Comparison of ENCODE assay signal across 9 cellular contexts in genomic region chr19:39481676-39482075, GRCh38. TPM values are rescaled to one million over a fixed set of nuclear protein-coding genes. Genes with fewer than 3 reads are reported as not detected.
DNase-seq lines count a peak whose midpoint lies in the region; ATAC-seq, FAIRE-seq and TF ChIP-seq lines count a peak whose summit lies in the region.
"Had no signal": no experiment of that assay in that cellular context is flagged by ENCODE, and none has a peak within 500 bp of the region (broad histone marks: within the 10 kb centered on the region; RNA-seq: fewer than 3 reads in every experiment).

No MANE protein-coding gene starts in this region.

- TF ChIP-seq CTCF in cardiac muscle cell (IDR thresholded peaks at IDR 0.05; ENCODE audit: low read depth, low read length) (no peak), K562 (IDR thresholded peaks at IDR 0.05 in 2 of 3, conservative IDR thresholded peaks at IDR 0.05 in 1 of 3; ENCODE audit: insufficient read depth in 2 of 3, low read depth in 1 of 3, low read length in 3 of 3) (no peak), upper lobe of left lung (IDR thresholded peaks at IDR 0.05) (no peak)

- BruUV-seq in K562 (replicated peaks; lab: Mats Ljungman, UMichigan), result no TSS peak

- peak overlapping the region; percentile 92 for H3K4me3 Mint-ChIP-seq in memory B cell

- peak overlapping the region; percentile 98 to 99 for H3K9ac ChIP-seq in K562 (ENCODE audit: insufficient read depth in 1 of 2, low read depth in 2 of 2, low read length in 2 of 2)

- peaks cover 7% of the 10 kb centered on the region for H3K36me3 Mint-ChIP-seq in memory B cell

- no peak for TF ChIP-seq RAD21 in K562 (CRISPR knock-in tag; conservative IDR thresholded peaks at IDR 0.05 in 1 of 2, IDR thresholded peaks at IDR 0.05 in 1 of 2)

- peaks cover 14% of the 10 kb centered on the region for H3K36me3 ChIP-seq in cardiac muscle cell
- H3K36me3 ChIP-seq in K562 (ENCODE audit: control insufficient read depth, insufficient read depth, low read length), result peaks cover 53% of the 10 kb centered on the region
- peaks cover 3 to 33% (median 19%) of the 10 kb centered on the region in 4 donors for H3K36me3 ChIP-seq in upper lobe of left lung

- no peak for ATAC-seq in Right ventricle myocardium superior (ENCODE audit: poor library complexity)
- ATAC-seq in K562, result no peak
- no peak for ATAC-seq in memory B cell (ENCODE audit: low read depth)
- ATAC-seq in upper lobe of left lung (ENCODE audit: low FRiP score in 2 of 2), result no peak
- ATAC-seq in GM18867 (IDR thresholded peaks at IDR 0.05; ENCODE audit: unreplicated experiment), result no peak
- ATAC-seq in GM18907 (IDR thresholded peaks at IDR 0.05; ENCODE audit: unreplicated experiment), result no peak
- no peak for ATAC-seq in HG02610 (IDR thresholded peaks at IDR 0.05; ENCODE audit: unreplicated experiment)

- no peaks in the 10 kb centered on the region for H3K9me3 Mint-ChIP-seq in memory B cell

- no peak for TF ChIP-seq EP300 in K562 (IDR thresholded peaks at IDR 0.05; ENCODE audit: low read length)
- TF ChIP-seq EP300 in upper lobe of left lung (IDR thresholded peaks at IDR 0.05), result no peak

- peak overlapping the region; percentile 92 for H3K4me2 ChIP-seq in K562 (ENCODE audit: insufficient read depth, low read length)

- peaks cover 35% of the 10 kb centered on the region for H3K79me2 ChIP-seq in K562 (ENCODE audit: control insufficient read depth, insufficient read depth, low read length)

- WGBS in K562 (ENCODE audit: insufficient coverage, low coverage, missing lambda C conversion rate), result 12% methylated on average over 10 of the region's 11 CpGs
- WGBS in upper lobe of left lung, 2 donors, result 68 to 70% methylated on average over 11 of the region's 11 CpGs

- CTCF ChIA-PET in K562 (lab: Yijun Ruan, JAX; ENCODE audit: low intra/inter-chr PET ratio), result no interaction called here

- H3K9me3 ChIP-seq in cardiac muscle cell (ENCODE audit: low read depth) (no peaks in the 10 kb centered on the region), K562 (replicated peaks; ENCODE audit: control insufficient read depth, insufficient read depth, low read depth, low read length) (no peaks in the 10 kb centered on the region), upper lobe of left lung (no peaks in the 10 kb centered on the region)

- 0 out of 2 replicates have a peak, but pooled peaks cover 9% of the 10 kb centered on the region for H4K20me1 ChIP-seq in K562 (replicated peaks; ENCODE audit: control insufficient read depth, insufficient read depth, low read length)

- peak overlapping the region; percentile 91 for H3K27ac Mint-ChIP-seq in memory B cell

- H3K27ac ChIP-seq in cardiac muscle cell (peak overlapping the region; percentile 95), K562 (ENCODE audit: extremely low read depth, low read depth, low read length) (peak overlapping the region; percentile 92), upper lobe of left lung (no peak overlapping the region)

- H3K4me1 ChIP-seq in cardiac muscle cell (ENCODE audit: low read depth), result peaks cover 12% of the 10 kb centered on the region
- peaks cover 10 to 17% of the 10 kb centered on the region in 2 experiments; a peak in 4 of 5 replicates for H3K4me1 ChIP-seq in K562 (replicated peaks in 1 of 2; ENCODE audit: control insufficient read depth in 2 of 2, insufficient read depth in 2 of 2, low read length in 2 of 2)
- H3K4me1 ChIP-seq in upper lobe of left lung, result peaks cover 14 to 19% (median 18%) of the 10 kb centered on the region in 4 donors

- H3K4me3 ChIP-seq in cardiac muscle cell, result peak overlapping the region; percentile 89
- H3K4me3 ChIP-seq in K562, result peak overlapping the region; percentile 94
- H3K4me3 ChIP-seq in upper lobe of left lung, result peak overlapping the region; percentile 71 to 99 (median 83)

- H3K9me1 ChIP-seq in K562 (ENCODE audit: control insufficient read depth, insufficient read depth, low read length), result no peaks in the 10 kb centered on the region

- H3K27me3 ChIP-seq in cardiac muscle cell (no peaks in the 10 kb centered on the region), K562 (ENCODE audit: control insufficient read depth in 2 of 2, insufficient read depth in 2 of 2, low read length in 2 of 2) (no peaks in the 10 kb centered on the region), upper lobe of left lung (no peaks in the 10 kb centered on the region)

- DNase-seq in cardiac muscle cell (ENCODE audit: low read depth in 1 of 2, low spot score in 1 of 2) (no peak), Right ventricle myocardium superior (no peak), K562 (ENCODE audit: extremely low read depth in 1 of 4, low spot score in 3 of 4) (peak in 1 of 4 experiments; percentile 54), memory B cell (ENCODE audit: low spot score in 2 of 2) (no peak), upper lobe of left lung (no peak)

- intact Hi-C loops in Right ventricle myocardium superior (cut with DNase I) (no loop called here), K562 (cut with micrococcal nuclease) (loop anchor here (2.0 to 5.0 kb wide), 2 partner anchors 17 to 34 kb away; partner anchors contain the start of genes DLL3 and SUPT5H)

- no peak for FAIRE-seq in K562 (lab: Jason Lieb, UNC)

- H3K27me3 Mint-ChIP-seq in memory B cell, result no peaks in the 10 kb centered on the region

- TF ChIP-seq POLR2A in K562 (conservative IDR thresholded peaks at IDR 0.05) (no peak), upper lobe of left lung (IDR thresholded peaks at IDR 0.05) (no peak)

- H2AFZ ChIP-seq in K562 (ENCODE audit: low read depth, low read length), result no peak overlapping the region

- POLR2A ChIA-PET in K562 (lab: Yijun Ruan, JAX), result interaction anchor here (1.0 to 1.5 kb wide), 2 partner anchors 22 to 30 kb away, joined by 4 to 5 read pairs; no protein-coding TSS in a partner anchor

- in situ Hi-C loops in K562 (cut with MboI), result no loop called here

- H3K4me1 Mint-ChIP-seq in memory B cell, result peaks cover 21% of the 10 kb centered on the region

RNA-seq across cellular contexts. Expression of gene TIMM50, which starts 1.0 kb away (rescaled TPM):
- total RNA-seq in cardiac muscle cell, result 80.4 and 108 TPM in 2 replicates
- 93.3 and 101 TPM in 2 replicates for polyA plus RNA-seq in cardiac muscle cell
- total RNA-seq in Right ventricle myocardium superior, result 80.6 TPM
- 133 and 241 TPM in 2 replicates for total RNA-seq in K562 (2011; cell fraction: chromatin; rRNA removed; ENCODE audit: low replicate concordance)
- total RNA-seq in K562 (2011; cell fraction: nucleolus; rRNA removed), result 181 and 193 TPM in 2 replicates
- total RNA-seq in K562 (2011; cell fraction: nucleoplasm; rRNA removed), result 161 and 168 TPM in 2 replicates
- total RNA-seq in K562 (2014; rRNA removed), result 221 and 239 TPM in 2 replicates
- 81.4 and 94.9 TPM in 2 replicates for total RNA-seq in K562 (2014; rRNA removed; fragmentation: Illumina TruSeq; extraction: Trizol)
- 145 and 148 TPM in 2 replicates for total RNA-seq in K562 (2015; rRNA removed; fragmentation: Illumina TruSeq; extraction: Trizol)
- 214 and 221 TPM in 2 replicates for total RNA-seq in K562 (2021)
- 166 and 170 TPM in 2 replicates for polyA plus RNA-seq in K562 (2011; rRNA removed)
- 245 and 333 TPM in 2 replicates for polyA plus RNA-seq in K562 (2011; cell fraction: cytosol; rRNA removed)
- polyA plus RNA-seq in K562 (2011; cell fraction: nucleus; rRNA removed), result 158 and 195 TPM in 2 replicates
- 135 and 190 TPM in 2 replicates for polyA plus RNA-seq in K562 (2012)
- polyA plus RNA-seq in K562 (2014; fragmentation: Illumina TruSeq; extraction: Trizol), result 157 and 181 TPM in 2 replicates
- 10 to 100 TPM; 28.3 to 55.4 TPM for polyA plus RNA-seq in K562 (2014; fragmentation: Nextera tagmentation; extraction: Ambion mirVana)
- polyA plus RNA-seq in K562 (2014; rRNA removed), result 221 and 228 TPM in 2 replicates
- 114 and 139 TPM in 2 replicates for polyA minus RNA-seq in K562 (2011; rRNA and poly(A)+ RNA removed)
- polyA minus RNA-seq in K562 (2011; cell fraction: cytosol; rRNA and poly(A)+ RNA removed), result 106 and 111 TPM in 2 replicates
- 45.2 and 70.6 TPM in 2 replicates for polyA minus RNA-seq in K562 (2011; cell fraction: nucleus; rRNA and poly(A)+ RNA removed)
- 10 to 100 TPM; 47.8 to 80.9 (median 54.4) TPM for total RNA-seq in upper lobe of left lung

RNA-seq across cellular contexts. Expression of gene DLL3, which starts 17.1 kb away (rescaled TPM):
- 8.0 and 11.7 TPM in 2 replicates for total RNA-seq in cardiac muscle cell
- polyA plus RNA-seq in cardiac muscle cell, result 12.2 and 13.9 TPM in 2 replicates
- total RNA-seq in Right ventricle myocardium superior, result not detected
- total RNA-seq in K562 (2011; cell fraction: chromatin; rRNA removed; ENCODE audit: low replicate concordance), result 0.56 and 1.8 TPM in 2 replicates
- 2.0 and 2.5 TPM in 2 replicates for total RNA-seq in K562 (2011; cell fraction: nucleolus; rRNA removed)
- 2.1 TPM in 2 replicates for total RNA-seq in K562 (2011; cell fraction: nucleoplasm; rRNA removed)
- total RNA-seq in K562 (2014; rRNA removed), result 5.4 and 5.5 TPM in 2 replicates
- total RNA-seq in K562 (2014; rRNA removed; fragmentation: Illumina TruSeq; extraction: Trizol), result 1.1 TPM in 2 replicates
- total RNA-seq in K562 (2015; rRNA removed; fragmentation: Illumina TruSeq; extraction: Trizol), result 0.80 and 1.1 TPM in 2 replicates
- total RNA-seq in K562 (2021), result 2.5 and 3.4 TPM in 2 replicates
- polyA plus RNA-seq in K562 (2011; rRNA removed), result 2.1 and 2.5 TPM in 2 replicates
- polyA plus RNA-seq in K562 (2011; cell fraction: cytosol; rRNA removed), result 3.2 and 6.3 TPM in 2 replicates
- 2.0 TPM in 2 replicates for polyA plus RNA-seq in K562 (2011; cell fraction: nucleus; rRNA removed)
- 1.3 and 2.0 TPM in 2 replicates for polyA plus RNA-seq in K562 (2012)
- 0.53 and 0.92 TPM in 2 replicates for polyA plus RNA-seq in K562 (2014; fragmentation: Illumina TruSeq; extraction: Trizol)
- 1 to 10 TPM in 1 of 2 experiments, under 1 TPM in 1; 0.92 to 1.2 TPM for polyA plus RNA-seq in K562 (2014; fragmentation: Nextera tagmentation; extraction: Ambion mirVana)
- polyA plus RNA-seq in K562 (2014; rRNA removed), result 5.2 and 6.3 TPM in 2 replicates
- polyA minus RNA-seq in K562 (2011; rRNA and poly(A)+ RNA removed), result 0.39 and 0.63 TPM in 2 replicates
- polyA minus RNA-seq in K562 (2011; cell fraction: cytosol; rRNA and poly(A)+ RNA removed), result 0.86 and 1.1 TPM in 2 replicates
- 0.94 and 1.4 TPM in 2 replicates for polyA minus RNA-seq in K562 (2011; cell fraction: nucleus; rRNA and poly(A)+ RNA removed)
- not detected for total RNA-seq in upper lobe of left lung

RNA-seq across cellular contexts. Expression of gene SELENOV, which starts 33.3 kb away (rescaled TPM):
- total RNA-seq in cardiac muscle cell (2.0 and 4.3 TPM in 2 replicates), Right ventricle myocardium superior (not detected), K562 (2014; rRNA removed) (not detected in 2 replicates), K562 (2014; rRNA removed; fragmentation: Illumina TruSeq; extraction: Trizol) (not detected in 2 replicates), K562 (2015; rRNA removed; fragmentation: Illumina TruSeq; extraction: Trizol) (not detected in 2 replicates), K562 (2021) (0.09 and 0.20 TPM in 2 replicates), upper lobe of left lung (not detected)
- polyA plus RNA-seq in cardiac muscle cell (1.3 and 2.5 TPM in 2 replicates), K562 (2011; rRNA removed) (0.15 TPM in 1 of 2 replicates, not detected in the other), K562 (2014; fragmentation: Illumina TruSeq; extraction: Trizol) (0.08 and 0.09 TPM in 2 replicates), K562 (2014; fragmentation: Nextera tagmentation; extraction: Ambion mirVana) (under 1 TPM; 0.04 to 0.06 TPM), K562 (2014; rRNA removed) (0.05 TPM in 1 of 2 replicates, not detected in the other)
- 0.25 TPM in 1 of 2 replicates, not detected in the other for total RNA-seq in K562 (2011; cell fraction: chromatin; rRNA removed; ENCODE audit: low replicate concordance)
- total RNA-seq in K562 (2011; cell fraction: nucleolus; rRNA removed), result 0.50 TPM in 1 of 2 replicates, not detected in the other
- 0.84 and 0.95 TPM in 2 replicates for total RNA-seq in K562 (2011; cell fraction: nucleoplasm; rRNA removed)
- 0.03 TPM in 1 of 2 replicates, not detected in the other for polyA plus RNA-seq in K562 (2011; cell fraction: cytosol; rRNA removed)
- polyA plus RNA-seq in K562 (2011; cell fraction: nucleus; rRNA removed), result 0.10 and 0.18 TPM in 2 replicates
- 0.06 and 0.26 TPM in 2 replicates for polyA plus RNA-seq in K562 (2012)
- polyA minus RNA-seq in K562 (2011; rRNA and poly(A)+ RNA removed), result not detected in 2 replicates
- not detected in 2 replicates for polyA minus RNA-seq in K562 (2011; cell fraction: cytosol; rRNA and poly(A)+ RNA removed)
- not detected in 2 replicates for polyA minus RNA-seq in K562 (2011; cell fraction: nucleus; rRNA and poly(A)+ RNA removed)
- total RNA-seq: activated CD8-positive, alpha-beta memory T cell treated with anti-CD3 and anti-CD28 coated beads for 36 hours had no signal

RNA-seq across cellular contexts. Expression of gene SUPT5H, which starts 36.3 kb away (rescaled TPM):
- total RNA-seq in cardiac muscle cell, result 106 and 156 TPM in 2 replicates
- polyA plus RNA-seq in cardiac muscle cell, result 145 and 185 TPM in 2 replicates
- total RNA-seq in Right ventricle myocardium superior, result 82.6 TPM
- total RNA-seq in K562 (2011; cell fraction: chromatin; rRNA removed; ENCODE audit: low replicate concordance), result 330 and 539 TPM in 2 replicates
- total RNA-seq in K562 (2011; cell fraction: nucleolus; rRNA removed), result 230 and 249 TPM in 2 replicates
- 271 and 280 TPM in 2 replicates for total RNA-seq in K562 (2011; cell fraction: nucleoplasm; rRNA removed)
- total RNA-seq in K562 (2014; rRNA removed), result 64.1 and 68.6 TPM in 2 replicates
- total RNA-seq in K562 (2014; rRNA removed; fragmentation: Illumina TruSeq; extraction: Trizol), result 29.4 and 34.5 TPM in 2 replicates
- 35.9 and 36.9 TPM in 2 replicates for total RNA-seq in K562 (2015; rRNA removed; fragmentation: Illumina TruSeq; extraction: Trizol)
- total RNA-seq in K562 (2021), result 73.4 and 85.9 TPM in 2 replicates
- polyA plus RNA-seq in K562 (2011; rRNA removed), result 27.6 and 58.9 TPM in 2 replicates
- 37.3 and 38.8 TPM in 2 replicates for polyA plus RNA-seq in K562 (2011; cell fraction: cytosol; rRNA removed)
- polyA plus RNA-seq in K562 (2011; cell fraction: nucleus; rRNA removed), result 208 and 227 TPM in 2 replicates
- polyA plus RNA-seq in K562 (2012), result 93.1 and 112 TPM in 2 replicates
- polyA plus RNA-seq in K562 (2014; fragmentation: Illumina TruSeq; extraction: Trizol), result 68.9 and 70.5 TPM in 2 replicates
- polyA plus RNA-seq in K562 (2014; fragmentation: Nextera tagmentation; extraction: Ambion mirVana), result 10 to 100 TPM; 13.3 to 18.8 TPM
- polyA plus RNA-seq in K562 (2014; rRNA removed), result 50.2 and 75.6 TPM in 2 replicates
- polyA minus RNA-seq in K562 (2011; rRNA and poly(A)+ RNA removed), result 37.0 and 51.5 TPM in 2 replicates
- 42.2 and 42.6 TPM in 2 replicates for polyA minus RNA-seq in K562 (2011; cell fraction: cytosol; rRNA and poly(A)+ RNA removed)
- 36.1 and 56.9 TPM in 2 replicates for polyA minus RNA-seq in K562 (2011; cell fraction: nucleus; rRNA and poly(A)+ RNA removed)
- total RNA-seq in upper lobe of left lung, result 100 to 1,000 TPM in 4 of 6 donors, 10 to 100 TPM in 2; 94.9 to 183 (median 111) TPM

RNA-seq across cellular contexts. Expression of gene RPS16, which starts 45.9 kb away (rescaled TPM):
- total RNA-seq in cardiac muscle cell (369 and 374 TPM in 2 replicates), Right ventricle myocardium superior (1,176 TPM), K562 (2014; rRNA removed) (2,011 and 2,125 TPM in 2 replicates), K562 (2014; rRNA removed; fragmentation: Illumina TruSeq; extraction: Trizol) (82.6 and 146 TPM in 2 replicates), K562 (2015; rRNA removed; fragmentation: Illumina TruSeq; extraction: Trizol) (114 and 137 TPM in 2 replicates), K562 (2021) (3,072 and 3,267 TPM in 2 replicates), upper lobe of left lung (1,000 to 10,000 TPM in 4 of 6 donors, 100 to 1,000 TPM in 2; 634 to 2,303 (median 1,625) TPM)
- polyA plus RNA-seq in cardiac muscle cell (508 and 542 TPM in 2 replicates), K562 (2011; rRNA removed) (1,618 and 2,255 TPM in 2 replicates), K562 (2014; fragmentation: Illumina TruSeq; extraction: Trizol) (2,204 and 2,973 TPM in 2 replicates), K562 (2014; fragmentation: Nextera tagmentation; extraction: Ambion mirVana) (1,000 to 10,000 TPM; 2,545 to 3,175 TPM), K562 (2014; rRNA removed) (3,400 and 3,671 TPM in 2 replicates)
- 222 and 453 TPM in 2 replicates for total RNA-seq in K562 (2011; cell fraction: chromatin; rRNA removed; ENCODE audit: low replicate concordance)
- total RNA-seq in K562 (2011; cell fraction: nucleolus; rRNA removed), result 784 and 1,002 TPM in 2 replicates
- total RNA-seq in K562 (2011; cell fraction: nucleoplasm; rRNA removed), result 878 and 1,583 TPM in 2 replicates
- polyA plus RNA-seq in K562 (2011; cell fraction: cytosol; rRNA removed), result 6,767 and 7,935 TPM in 2 replicates
- polyA plus RNA-seq in K562 (2011; cell fraction: nucleus; rRNA removed), result 1,399 and 1,697 TPM in 2 replicates
- 3,974 and 4,107 TPM in 2 replicates for polyA plus RNA-seq in K562 (2012)
- 1,356 and 1,489 TPM in 2 replicates for polyA minus RNA-seq in K562 (2011; rRNA and poly(A)+ RNA removed)
- polyA minus RNA-seq in K562 (2011; cell fraction: cytosol; rRNA and poly(A)+ RNA removed), result 1,901 and 2,445 TPM in 2 replicates
- polyA minus RNA-seq in K562 (2011; cell fraction: nucleus; rRNA and poly(A)+ RNA removed), result 274 and 520 TPM in 2 replicates

Comparison
In these comparisons a context has a peak if more than half of its experiments do, and no peak if none do; other contexts are left out.
1. H3K27ac ChIP-seq: peak in cardiac muscle cell (single experiment) and K562 (single experiment); none in upper lobe of left lung (0 of 4).
2. Peak in every context shown above with its lines, with median percentiles within 50 percentile points of each other: H3K4me3 ChIP-seq.